16 cellular contexts compared by ENCODE assay signal in genomic region chr6:159041181-159041580, GRCh38. TPM values are rescaled to one million over a fixed set of nuclear protein-coding genes. Genes with fewer than 3 reads are reported as not detected.
DNase-seq lines count a peak whose midpoint lies in the region; ATAC-seq and TF ChIP-seq lines count a peak whose summit lies in the region.
"Had no signal": no experiment of that assay in that cellular context is flagged by ENCODE, and none has a peak within 500 bp of the region (broad histone marks: within the 10 kb centered on the region; RNA-seq: fewer than 3 reads in every experiment).

No MANE protein-coding gene starts in this region.

- no peaks in the 10 kb centered on the region for H3F3A ChIP-seq in Loucy (ENCODE audit: low read depth)

- peak overlapping the region; percentile 94 for H3K4me3 Mint-ChIP-seq in activated CD4-positive, alpha-beta T cell treated with anti-CD3 and anti-CD28 coated beads, Interleukin-2, amount 10 ng/mL, durations not matched to agents 24 days and 14 days
- peak overlapping the region; percentile 94 for H3K4me3 Mint-ChIP-seq in activated naive CD8-positive, alpha-beta T cell treated with anti-CD3 and anti-CD28 coated beads, Interleukin-2, amount 50 U/mL, for 24 hours
- H3K4me3 Mint-ChIP-seq in natural killer cell treated with Interleukin-12 subunit alpha and Interleukin-12 subunit beta and Interleukin-15 and Interleukin-18, amount 100 ng/mL, for 72 hours: peak overlapping the region; percentile 95

- peak overlapping the region; percentile 99 for H3K27ac Mint-ChIP-seq in activated CD4-positive, alpha-beta T cell treated with anti-CD3 and anti-CD28 coated beads, Interleukin-2, amount 10 ng/mL, durations not matched to agents 24 days and 14 days
- peak overlapping the region; percentile 95 for H3K27ac Mint-ChIP-seq in activated naive CD8-positive, alpha-beta T cell treated with anti-CD3 and anti-CD28 coated beads, Interleukin-2, amount 50 U/mL, for 24 hours
- peak overlapping the region; percentile 94 for H3K27ac Mint-ChIP-seq in natural killer cell treated with Interleukin-12 subunit alpha and Interleukin-12 subunit beta and Interleukin-15 and Interleukin-18, amount 100 ng/mL, for 72 hours

- ATAC-seq in activated naive CD8-positive, alpha-beta T cell treated with anti-CD3 and anti-CD28 coated beads, Interleukin-2, amount 50 U/mL, for 24 hours: no peak
- ATAC-seq in natural killer cell treated with Interleukin-12 subunit alpha and Interleukin-12 subunit beta and Interleukin-15 and Interleukin-18, amount 100 ng/mL, for 72 hours: no peak

- 0 out of 2 replicates have a peak, but pooled peaks cover 3% of the 10 kb centered on the region for H3K79me2 ChIP-seq in Loucy (ENCODE audit: insufficient read depth, low read length)

- H3K9ac ChIP-seq in Loucy (ENCODE audit: low read depth, low read length, poor library complexity, severe bottlenecking): no peak overlapping the region
- H3K9ac ChIP-seq: SK-N-SH had no signal

- H3K9me3 Mint-ChIP-seq in activated CD4-positive, alpha-beta T cell treated with anti-CD3 and anti-CD28 coated beads, Interleukin-2, amount 10 ng/mL, durations not matched to agents 24 days and 14 days: no peaks in the 10 kb centered on the region
- H3K9me3 Mint-ChIP-seq in activated naive CD8-positive, alpha-beta T cell treated with anti-CD3 and anti-CD28 coated beads, Interleukin-2, amount 50 U/mL, for 24 hours: no peaks in the 10 kb centered on the region
- no peaks in the 10 kb centered on the region for H3K9me3 Mint-ChIP-seq in natural killer cell treated with Interleukin-12 subunit alpha and Interleukin-12 subunit beta and Interleukin-15 and Interleukin-18, amount 100 ng/mL, for 72 hours

- peaks cover 58% of the 10 kb centered on the region for H3K4me1 Mint-ChIP-seq in activated CD4-positive, alpha-beta T cell treated with anti-CD3 and anti-CD28 coated beads, Interleukin-2, amount 10 ng/mL, durations not matched to agents 24 days and 14 days
- H3K4me1 Mint-ChIP-seq in activated naive CD8-positive, alpha-beta T cell treated with anti-CD3 and anti-CD28 coated beads, Interleukin-2, amount 50 U/mL, for 24 hours: peaks cover 80% of the 10 kb centered on the region
- H3K4me1 Mint-ChIP-seq in natural killer cell treated with Interleukin-12 subunit alpha and Interleukin-12 subunit beta and Interleukin-15 and Interleukin-18, amount 100 ng/mL, for 72 hours (ENCODE audit: low read depth in 2 of 2): peaks cover 62 to 78% of the 10 kb centered on the region in 2 donors

- H3K9me3 ChIP-seq in Loucy (ENCODE audit: insufficient read depth, low read depth, low read length): no peaks in the 10 kb centered on the region
- H3K9me3 ChIP-seq: SK-N-SH, tibial nerve had no signal

- no peak overlapping the region for H2AFZ ChIP-seq in Loucy (ENCODE audit: low read length)

- no peak for TF ChIP-seq CTCF in Loucy (conservative IDR thresholded peaks at IDR 0.05; ENCODE audit: low read length)
- TF ChIP-seq CTCF in GM13977 (IDR thresholded peaks at IDR 0.05; ENCODE audit: extremely low read depth, insufficient read depth, missing control alignments): no peak

- H4K20me1 ChIP-seq in Loucy (ENCODE audit: insufficient read depth, low read length, poor library complexity, severe bottlenecking): peaks cover 4% of the 10 kb centered on the region

- intact Hi-C loops in activated CD4-positive, alpha-beta T cell treated with anti-CD3 and anti-CD28 coated beads, Interleukin-2, amount 10 ng/mL, durations not matched to agents 24 days and 14 days (cut with micrococcal nuclease): loop anchor here (5.0 to 10.0 kb wide), 4 partner anchors 44 to 934 kb away; partner anchors contain the start of gene WTAP

- in situ Hi-C loops in GM13977 (cut with MboI; ENCODE audit: low pct_unique_long_range_greater_than_20kb, low sequenced_read_pairs, unreplicated experiment): loop anchor here (10.0 kb wide), 1 partner anchor 64 kb away; no protein-coding TSS in a partner anchor

- H3K4me2 ChIP-seq in Loucy (ENCODE audit: low read depth, low read length, poor library complexity, severe bottlenecking): peak overlapping the region; percentile 97
- H3K4me2 ChIP-seq: SK-N-SH had no signal

- peaks cover 84% of the 10 kb centered on the region for H3K36me3 Mint-ChIP-seq in activated CD4-positive, alpha-beta T cell treated with anti-CD3 and anti-CD28 coated beads, Interleukin-2, amount 10 ng/mL, durations not matched to agents 24 days and 14 days (ENCODE audit: low read depth)
- H3K36me3 Mint-ChIP-seq in activated naive CD8-positive, alpha-beta T cell treated with anti-CD3 and anti-CD28 coated beads, Interleukin-2, amount 50 U/mL, for 24 hours (ENCODE audit: low read depth): peaks cover 86% of the 10 kb centered on the region
- peaks cover 67% of the 10 kb centered on the region for H3K36me3 Mint-ChIP-seq in natural killer cell treated with Interleukin-12 subunit alpha and Interleukin-12 subunit beta and Interleukin-15 and Interleukin-18, amount 100 ng/mL, for 72 hours

- no peaks in the 10 kb centered on the region for H3K27me3 Mint-ChIP-seq in activated CD4-positive, alpha-beta T cell treated with anti-CD3 and anti-CD28 coated beads, Interleukin-2, amount 10 ng/mL, durations not matched to agents 24 days and 14 days
- H3K27me3 Mint-ChIP-seq in activated naive CD8-positive, alpha-beta T cell treated with anti-CD3 and anti-CD28 coated beads, Interleukin-2, amount 50 U/mL, for 24 hours: no peaks in the 10 kb centered on the region
- no peaks in the 10 kb centered on the region for H3K27me3 Mint-ChIP-seq in natural killer cell treated with Interleukin-12 subunit alpha and Interleukin-12 subunit beta and Interleukin-15 and Interleukin-18, amount 100 ng/mL, for 72 hours

- no peaks in the 10 kb centered on the region for H3K9me2 ChIP-seq in Loucy (replicated peaks; ENCODE audit: low read depth, low read length)
- H3K9me2 ChIP-seq: SK-N-SH had no signal

- H3K27me3 ChIP-seq in Loucy (ENCODE audit: insufficient read depth, low read length, poor library complexity, severe bottlenecking): no peaks in the 10 kb centered on the region
- H3K27me3 ChIP-seq: tibial nerve had no signal

- H3K36me3 ChIP-seq in Loucy (ENCODE audit: insufficient read depth, low read length): peaks cover 12% of the 10 kb centered on the region; the same call in 1 of the 2 replicates

- no peak overlapping the region for H3K4me3 ChIP-seq in Loucy (ENCODE audit: low read length, poor library complexity, severe bottlenecking)

- peaks cover 53% of the 10 kb centered on the region for H3K4me1 ChIP-seq in Loucy (ENCODE audit: insufficient read depth, low read length, poor library complexity, severe bottlenecking)

- DNase-seq in activated CD4-positive, alpha-beta T cell treated with anti-CD3 and anti-CD28 coated beads, Interleukin-2, amount 10 ng/mL, durations not matched to agents 24 days and 14 days: peak; percentile 63
- no peak for DNase-seq in activated CD4-positive, alpha-beta T cell treated with anti-CD3 and anti-CD28 coated beads, Interleukin-2, amount 50 U/mL, for 48 hours
- no peak for DNase-seq in activated naive CD8-positive, alpha-beta T cell treated with anti-CD3 and anti-CD28 coated beads, Interleukin-2, amount 50 U/mL, for 24 hours
- DNase-seq in natural killer cell treated with Interleukin-12 subunit alpha and Interleukin-12 subunit beta and Interleukin-15 and Interleukin-18, amount 100 ng/mL, for 72 hours (ENCODE audit: low spot score): no peak
- DNase-seq in NCI-H774 (lab: John Stamatoyannopoulos, UW) (no peak), Kasumi-1 (lab: John Stamatoyannopoulos, UW) (no peak), GM13977 (ENCODE audit: low spot score) (no peak)
- DNase-seq: activated CD8-positive, alpha-beta memory T cell treated with anti-CD3 and anti-CD28 coated beads, Interleukin-2, amount 50 U/mL, for 4 hours; COR-L47; NCI-H2081; NCI-H524; SK-N-SH; stimulated activated CD4-positive, alpha-beta T cell treated with anti-CD3 and anti-CD28 coated beads, Interleukin-2, amount 100 ng/mL, for 48 hours; stimulated activated CD8-positive, alpha-beta memory T cell treated with anti-CD3 and anti-CD28 coated beads, Interleukin-4, amount 100 ng/mL, for 48 hours had no signal

RNA-seq across cellular contexts. Expression of gene TAGAP, which starts 3.6 kb away (rescaled TPM):
- 183 and 187 TPM in 2 replicates for total RNA-seq in activated CD4-positive, alpha-beta T cell treated with anti-CD3 and anti-CD28 coated beads, Interleukin-2, amount 10 ng/mL, durations not matched to agents 24 days and 14 days
- 10 to 100 TPM; 39.6 to 46.8 TPM for total RNA-seq in natural killer cell treated with Interleukin-12 subunit alpha and Interleukin-12 subunit beta and Interleukin-15 and Interleukin-18, amount 100 ng/mL, for 72 hours

RNA-seq across cellular contexts. Expression of gene RSPH3, which starts 41.2 kb away (rescaled TPM):
- total RNA-seq in activated CD4-positive, alpha-beta T cell treated with anti-CD3 and anti-CD28 coated beads, Interleukin-2, amount 10 ng/mL, durations not matched to agents 24 days and 14 days: 4.7 and 5.1 TPM in 2 replicates
- total RNA-seq in natural killer cell treated with Interleukin-12 subunit alpha and Interleukin-12 subunit beta and Interleukin-15 and Interleukin-18, amount 100 ng/mL, for 72 hours: 1 to 10 TPM; 1.9 to 2.4 TPM
